ENCODE assay signal across 9 cellular contexts in the genomic region with DNA sequence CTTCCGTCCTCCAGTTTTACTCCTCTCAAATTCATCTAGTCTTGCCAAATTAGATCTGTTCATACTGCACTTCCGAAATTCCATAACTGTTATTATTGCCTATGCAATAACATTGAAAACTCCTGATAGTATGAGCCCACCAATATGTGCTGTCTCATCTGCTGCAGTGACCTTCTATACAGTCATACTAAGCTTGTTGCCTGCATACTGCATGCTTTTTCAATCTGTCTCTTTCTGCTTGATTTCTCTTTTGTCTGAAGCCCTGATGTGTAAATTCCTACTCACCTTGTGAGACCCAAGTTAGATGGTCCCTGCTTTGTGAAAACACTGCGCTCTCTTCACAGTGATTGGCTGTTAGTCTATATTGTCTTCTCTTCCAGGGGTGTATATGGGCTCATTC. TPM values are rescaled to one million over a fixed set of nuclear protein-coding genes. Genes with fewer than 3 reads are reported as not detected.
DNase-seq lines count a peak whose midpoint lies in the region; ATAC-seq and TF ChIP-seq lines count a peak whose summit lies in the region.
"Had no signal": no experiment of that assay in that cellular context is flagged by ENCODE, and none has a peak within 500 bp of the region (broad histone marks: within the 10 kb centered on the region; RNA-seq: fewer than 3 reads in every experiment).

No MANE protein-coding gene starts in this region.

- ATAC-seq in HG03097 (IDR thresholded peaks at IDR 0.05; ENCODE audit: low FRiP score, unreplicated experiment): no peak

- H3K4me1 ChIP-seq in BLaER1: peaks cover 41% of the 10 kb centered on the region
- peaks cover 7% of the 10 kb centered on the region for H3K4me1 ChIP-seq in ovary (ENCODE audit: insufficient read depth)

- H3K36me3 ChIP-seq in BLaER1: peaks cover 40% of the 10 kb centered on the region
- H3K36me3 ChIP-seq in ovary: no peaks in the 10 kb centered on the region

- peaks cover 79% of the 10 kb centered on the region for H4K20me1 ChIP-seq in BLaER1

- H3K4me3 ChIP-seq in BLaER1: peak overlapping the region; percentile 88
- H3K4me3 ChIP-seq in epithelial cell of esophagus (ENCODE audit: low read length): peak overlapping the region; percentile 96
- peak overlapping the region; percentile 84 for H3K4me3 ChIP-seq in ovary

- DNase-seq in NAMALWA (ENCODE audit: low spot score) (peak; percentile 10), epithelial cell of esophagus (ENCODE audit: low read depth) (no peak), ovary (no peak), NCI-H1092 (lab: John Stamatoyannopoulos, UW) (no peak), COR-L47 (lab: John Stamatoyannopoulos, UW) (no peak)
- DNase-seq in activated CD8-positive, alpha-beta memory T cell treated with anti-CD3 and anti-CD28 coated beads, Interleukin-2, amount 50 U/mL, for 48 hours: no peak
- DNase-seq: NCI-H2171 had no signal

- H3K4me2 ChIP-seq in BLaER1: peak overlapping the region; percentile 88

- no peak for TF ChIP-seq EP300 in ovary (IDR thresholded peaks at IDR 0.05)

- H3K9ac ChIP-seq in BLaER1: peak overlapping the region; percentile 91

- TF ChIP-seq POLR2A in ovary (IDR thresholded peaks at IDR 0.05): no peak

- TF ChIP-seq CTCF in epithelial cell of esophagus (IDR thresholded peaks at IDR 0.05; ENCODE audit: insufficient read depth, low read depth, low read length, missing control alignments) (no peak), ovary (IDR thresholded peaks at IDR 0.05) (no peak)

- intact Hi-C loops in ovary (cut with DNase I): no loop called here

- WGBS in ovary, 3 donors: 39 to 43% (median 41%) methylated on average over 3 of the region's 3 CpGs

- H3K9me3 ChIP-seq in BLaER1 (no peaks in the 10 kb centered on the region), ovary (no peaks in the 10 kb centered on the region)

- H3K27me3 ChIP-seq in BLaER1 (no peaks in the 10 kb centered on the region), ovary (no peaks in the 10 kb centered on the region)

- H3K27ac ChIP-seq in BLaER1 (0 out of 2 replicates have a peak overlapping the region, but pooled peaks have one; percentile 85), ovary (no peak overlapping the region)

RNA-seq across cellular contexts. Expression of gene TBP, which starts 1.1 kb away (rescaled TPM):
- total RNA-seq in ovary: 10 to 100 TPM; 12.7 to 17.0 (median 14.1) TPM
- polyA plus RNA-seq in ovary: 10 to 100 TPM; 11.8 to 15.8 TPM

RNA-seq across cellular contexts. Expression of gene PSMB1, which starts 2.2 kb away (rescaled TPM):
- 100 to 1,000 TPM; 110 to 190 (median 122) TPM for total RNA-seq in ovary
- polyA plus RNA-seq in ovary: 100 to 1,000 TPM; 146 to 211 TPM

RNA-seq across cellular contexts. Expression of gene PDCD2, which starts 29.1 kb away (rescaled TPM):
- total RNA-seq in ovary: 10 to 100 TPM; 37.4 to 66.2 (median 51.2) TPM
- 10 to 100 TPM; 38.6 to 75.0 TPM for polyA plus RNA-seq in ovary
